ENCODE assay signal across 1 cellular context in genomic region chr14:77709412-77709811, GRCh38.
TF ChIP-seq lines count a peak whose summit lies in the region.

No MANE protein-coding gene starts in this region.

TF ChIP-seq in IMR-90, 13 proteins besides CTCF, POLR2A, EP300 and RAD21 (continued from another document):
- no peak for TF ChIP-seq ELK1 (IDR thresholded peaks at IDR 0.05; ENCODE audit: borderline replicate concordance, low read depth, low read length)
